11 cellular contexts compared by ENCODE assay signal in genomic region chr7:155377837-155378579, GRCh38.
DNase-seq lines count a peak whose midpoint lies in the region; ATAC-seq and TF ChIP-seq lines count a peak whose summit lies in the region.
"Had no signal": no experiment of that assay in that cellular context is flagged by ENCODE, and none has a peak within 500 bp of the region (broad histone marks: within the 10 kb centered on the region; RNA-seq: fewer than 3 reads in every experiment).

No MANE protein-coding gene starts in this region.

- no peak overlapping the region for H3K9ac ChIP-seq in endodermal cell (ENCODE audit: extremely low read depth, low read length, poor library complexity, severe bottlenecking)

- in situ Hi-C loops in ACHN (cut with HindIII; ENCODE audit: low pct_ligation_motif_present, low pct_unique_long_range_greater_than_20kb, low sequenced_read_pairs): no loop called here

- H3K27me3 ChIP-seq in MG63: peaks cover 28% of the 10 kb centered on the region
- H3K27me3 ChIP-seq in endodermal cell (ENCODE audit: control insufficient read depth, insufficient read depth, low read length, poor library complexity, severe bottlenecking): peaks cover 99% of the 10 kb centered on the region

- H3K9me3 ChIP-seq in MG63 (no peaks in the 10 kb centered on the region), endodermal cell (ENCODE audit: control insufficient read depth, low read length) (no peaks in the 10 kb centered on the region)

- H3K27ac Mint-ChIP-seq in endodermal cell (no peak overlapping the region), naive B cell (no peak overlapping the region)

- H3K36me3 Mint-ChIP-seq in endodermal cell (ENCODE audit: low read depth) (no peaks in the 10 kb centered on the region), naive B cell (peaks cover 0 to 7% of the 10 kb centered on the region in 2 donors)
- H3K36me3 Mint-ChIP-seq: CD8-positive, alpha-beta memory T cell had no signal

- H3K9me3 Mint-ChIP-seq in endodermal cell (no peaks in the 10 kb centered on the region), naive B cell (peaks cover 0 to 4% (median 0%) of the 10 kb centered on the region in 7 donors)

- H3K27me3 Mint-ChIP-seq in endodermal cell (ENCODE audit: insufficient read depth): peaks cover 98% of the 10 kb centered on the region
- peaks cover 73 to 98% (median 82%) of the 10 kb centered on the region in 3 donors for H3K27me3 Mint-ChIP-seq in naive B cell

- no peak overlapping the region for H3K27ac ChIP-seq in endodermal cell (ENCODE audit: low read depth, low read length)

- H3K4me3 ChIP-seq in MG63 (no peak overlapping the region), endodermal cell (ENCODE audit: low read length) (no peak overlapping the region)

- 3% methylated on average over 13 to 45 of the region's 45 CpGs for WGBS in endodermal cell (ENCODE audit: insufficient coverage in 1 of 2, insufficient read length in 1 of 2), 2 experiments

- ATAC-seq in naive B cell (ENCODE audit: low read depth in 2 of 2): no peak

- DNase-seq in ACHN (peak; percentile 49), MG63 (peak; percentile 42), endodermal cell (peak; percentile 78), naive B cell (no peak), putamen (ENCODE audit: low spot score) (no peak), NCI-H524 treated with DMSO at 0.1 percent for 48 hours (lab: John Stamatoyannopoulos, UW) (no peak), SKM-1 (lab: John Stamatoyannopoulos, UW; ENCODE audit: unreplicated experiment) (no peak), T1000 (lab: John Stamatoyannopoulos, UW) (no peak)
- DNase-seq: CD8-positive, alpha-beta memory T cell; midbrain; OCI-M1 had no signal

- H3K4me3 Mint-ChIP-seq in endodermal cell: peak overlapping the region; percentile 23
- H3K4me3 Mint-ChIP-seq in naive B cell: peak overlapping the region in 5 of 8 donors; percentile 36 to 55 (median 54)

- H3K4me1 Mint-ChIP-seq in endodermal cell (peaks cover 51% of the 10 kb centered on the region), naive B cell (peaks cover 48 to 78% (median 60%) of the 10 kb centered on the region in 3 donors)

- H3K36me3 ChIP-seq in MG63 (no peaks in the 10 kb centered on the region), endodermal cell (ENCODE audit: control insufficient read depth, insufficient read depth, low read length) (no peaks in the 10 kb centered on the region)

- H3K4me1 ChIP-seq in endodermal cell (ENCODE audit: control insufficient read depth, insufficient read depth, low read length): peaks cover 5% of the 10 kb centered on the region

- no peak for TF ChIP-seq CTCF in endodermal cell (conservative IDR thresholded peaks at IDR 0.05)

Comparison
In these comparisons a context has a peak if more than half of its experiments do, and no peak if none do; other contexts are left out.
1. DNase-seq: peak in ACHN (single experiment), MG63 (single experiment) and endodermal cell (single experiment); none in naive B cell (single experiment), putamen (single experiment), NCI-H524 treated with DMSO at 0.1 percent for 48 hours (single experiment), SKM-1 (single experiment) and T1000 (single experiment).